In genomic region chrX:109489174-109489573, GRCh38 we compare ENCODE assay signal across 26 cellular contexts. TPM values are rescaled to one million over a fixed set of nuclear protein-coding genes. Genes with fewer than 3 reads are reported as not detected.
DNase-seq lines count a peak whose midpoint lies in the region; ATAC-seq, FAIRE-seq and TF ChIP-seq lines count a peak whose summit lies in the region.
"Had no signal": no experiment of that assay in that cellular context is flagged by ENCODE, and none has a peak within 500 bp of the region (broad histone marks: within the 10 kb centered on the region; RNA-seq: fewer than 3 reads in every experiment).

No MANE protein-coding gene starts in this region.

- H2AFZ ChIP-seq in HepG2 (ENCODE audit: low read length): no peak overlapping the region
- H2AFZ ChIP-seq: GM23338 had no signal

- H3K4me1 ChIP-seq in HepG2 (ENCODE audit: insufficient read depth, low read length) (peaks cover 17% of the 10 kb centered on the region), right lobe of liver (no peaks in the 10 kb centered on the region)
- H3K4me1 ChIP-seq: A549, BE2C had no signal

- TF ChIP-seq EP300 in HepG2 (IDR thresholded peaks at IDR 0.05; ENCODE audit: low read depth in 2 of 2, low read length in 2 of 2) (no peak), HepG2 (CRISPR knock-in tag; IDR thresholded peaks at IDR 0.05; ENCODE audit: borderline replicate concordance) (no peak)

- no peaks in the 10 kb centered on the region for H3K9me3 Mint-ChIP-seq in nephron progenitor cell
- H3K9me3 Mint-ChIP-seq: CD4-positive, alpha-beta T cell; CD8-positive, alpha-beta memory T cell; GM23338 had no signal

- no peak for TF ChIP-seq RAD21 in HepG2 (CRISPR knock-in tag; IDR thresholded peaks at IDR 0.05)

- no peak overlapping the region for H3K4me3 Mint-ChIP-seq in nephron progenitor cell
- H3K4me3 Mint-ChIP-seq: CD14-positive monocyte; CD4-positive, alpha-beta T cell; CD8-positive, alpha-beta memory T cell; GM23338; H9 had no signal

- intact Hi-C loops in HepG2 (cut with micrococcal nuclease; ENCODE audit: unreplicated experiment): loop anchor here (5.0 kb wide), 1 partner anchor 403 kb away; no protein-coding TSS in a partner anchor
- intact Hi-C loops in right lobe of liver (cut with DNase I): no loop called here

- H3K36me3 ChIP-seq in HepG2 (replicated peaks in 1 of 2; ENCODE audit: control insufficient read depth in 1 of 2, insufficient read depth in 2 of 2, low read length in 2 of 2) (no peaks in the 10 kb centered on the region), right lobe of liver (no peaks in the 10 kb centered on the region), SK-N-MC (ENCODE audit: insufficient read depth, low read length) (no peaks in the 10 kb centered on the region)
- H3K36me3 ChIP-seq: BE2C; BLaER1 treated with 17β-estradiol and CSF1 and Interleukin-3, amounts not matched to agents 10 nM and 100 nM had no signal

- H3K27ac ChIP-seq in HepG2 (ENCODE audit: extremely low read length, insufficient read depth, low read length) (peak overlapping the region; percentile 40), right lobe of liver (no peak overlapping the region), SK-N-MC (peak overlapping the region; percentile 81; the same call in 1 of the 2 replicates)
- H3K27ac ChIP-seq: A549 had no signal

- 0% methylated on average over 2 of the region's 2 CpGs for WGBS in HepG2 (ENCODE audit: low lambda C conversion rate)
- WGBS in right lobe of liver (ENCODE audit: insufficient coverage, low coverage, low lambda C conversion rate, missing lambda C conversion rate): 53% methylated on average over 2 of the region's 2 CpGs

- in situ Hi-C loops in HepG2 (cut with HindIII; ENCODE audit: extremely low pct_ligation_motif_present, low pct_unique_long_range_greater_than_20kb): loop anchor here (5.0 kb wide), 1 partner anchor 403 kb away; no protein-coding TSS in a partner anchor

- CTCF ChIA-PET in HepG2 (lab: Yijun Ruan, JAX; ENCODE audit: low intra/inter-chr PET ratio, low total read pairs): no interaction called here

- FAIRE-seq in HepG2 (lab: Jason Lieb, UNC): peak; percentile 26
- FAIRE-seq: D721Med, GM12878 had no signal

- no peaks in the 10 kb centered on the region for H3K36me3 Mint-ChIP-seq in nephron progenitor cell (ENCODE audit: low read depth)
- H3K36me3 Mint-ChIP-seq: CD14-positive monocyte; CD8-positive, alpha-beta memory T cell had no signal

- H4K20me1 ChIP-seq in HepG2 (ENCODE audit: insufficient read depth, low read length): no peaks in the 10 kb centered on the region
- H4K20me1 ChIP-seq: BLaER1 treated with 17β-estradiol and CSF1 and Interleukin-3, amounts not matched to agents 10 nM and 100 nM had no signal

- H3K4me1 Mint-ChIP-seq in nephron progenitor cell: peaks cover 6% of the 10 kb centered on the region

- no peak overlapping the region for H3K9ac ChIP-seq in HepG2 (ENCODE audit: insufficient read depth, low read depth, low read length)
- H3K9ac ChIP-seq in SK-N-MC (ENCODE audit: insufficient read length): no peak overlapping the region

- H3K27me3 ChIP-seq in HepG2 (ENCODE audit: control insufficient read depth in 1 of 2, insufficient read depth in 2 of 2, low read length in 2 of 2) (no peaks in the 10 kb centered on the region), right lobe of liver (peaks cover 0 to under 1% of the 10 kb centered on the region in 2 donors)
- H3K27me3 ChIP-seq: BE2C had no signal

- TF ChIP-seq CTCF in HepG2 (CRISPR knock-in tag; IDR thresholded peaks at IDR 0.05) (no peak), right lobe of liver (IDR thresholded peaks at IDR 0.05) (no peak), nephron progenitor cell (IDR thresholded peaks at IDR 0.05) (no peak)

- POLR2A ChIA-PET in HepG2 (lab: Yijun Ruan, JAX): no interaction called here

- H3K27ac Mint-ChIP-seq in nephron progenitor cell: peak overlapping the region; percentile 23
- H3K27ac Mint-ChIP-seq: CD4-positive, alpha-beta T cell; CD8-positive, alpha-beta memory T cell; GM23338; H9 had no signal

- no peak for TF ChIP-seq POLR2A in HepG2 (IDR thresholded peaks at IDR 0.05; ENCODE audit: insufficient read depth in 1 of 2, low read depth in 2 of 2, low read length in 2 of 2)
- TF ChIP-seq POLR2A in right lobe of liver (IDR thresholded peaks at IDR 0.05): no peak

- peaks cover 2% of the 10 kb centered on the region for H3K27me3 Mint-ChIP-seq in nephron progenitor cell (ENCODE audit: low read depth, poor library complexity)

- H3K4me3 ChIP-seq in HepG2 (replicated peaks in 1 of 3; ENCODE audit: insufficient read depth in 1 of 3, low read depth in 2 of 3, low read length in 3 of 3) (no peak overlapping the region; a peak in 1 of 6 replicates), right lobe of liver (no peak overlapping the region), SK-N-MC (peak overlapping the region; percentile 33; the same call in 1 of the 2 replicates)
- H3K4me3 ChIP-seq: A549; BLaER1 treated with 17β-estradiol and CSF1 and Interleukin-3, amounts not matched to agents 10 nM and 100 nM; GM12878; GM23338 had no signal

- peak; percentile 71 for ATAC-seq in HepG2
- no peak for ATAC-seq in right lobe of liver
- no peak for ATAC-seq in HG03457 (IDR thresholded peaks at IDR 0.05; ENCODE audit: unreplicated experiment)
- no peak for ATAC-seq in GM18909 (IDR thresholded peaks at IDR 0.05; ENCODE audit: poor library complexity, unreplicated experiment)
- ATAC-seq: A549, GM12878, GM23338, HCT116 had no signal

- H3K4me2 ChIP-seq in HepG2 (ENCODE audit: low read depth, low read length): peak overlapping the region; percentile 58
- H3K4me2 ChIP-seq: A549, GM23338 had no signal

- BruUV-seq in HepG2 (replicated peaks; lab: Mats Ljungman, UMichigan): no TSS peak

- H3K79me2 ChIP-seq in HepG2 (ENCODE audit: insufficient read depth, low read length): no peaks in the 10 kb centered on the region

- H3K9me3 ChIP-seq in HepG2 (ENCODE audit: low read length): no peaks in the 10 kb centered on the region
- H3K9me3 ChIP-seq in right lobe of liver: no peaks in the 10 kb centered on the region
- H3K9me3 ChIP-seq in SK-N-MC (ENCODE audit: low read depth, low read length): no peaks in the 10 kb centered on the region
- H3K9me3 ChIP-seq: A549, BE2C had no signal

- no peak for DNase-seq in HepG2 (ENCODE audit: low spot score)
- DNase-seq in right lobe of liver: no peak
- no peak for DNase-seq in SK-N-MC (ENCODE audit: low read depth, low spot score)
- DNase-seq in nephron progenitor cell: no peak
- DNase-seq in effector CD4-positive, alpha-beta T cell: no peak
- DNase-seq: 8988T; ACHN; AML-193; BE2C; CD4-positive, alpha-beta T cell; CD8-positive, alpha-beta memory T cell; DMS 273 treated with DMSO at 0.1 percent for 48 hours; DMS79; EL; GDM1; H9 had no signal

RNA-seq across cellular contexts. Expression of gene GUCY2F, which starts 7.3 kb away (rescaled TPM):
- total RNA-seq in HepG2 (2016; rRNA removed; fragmentation: Illumina TruSeq; extraction: Trizol) (not detected in 2 replicates), right lobe of liver (not detected)
- total RNA-seq in HepG2 (2016; cell fraction: cytosol; rRNA removed; fragmentation: Illumina TruSeq; extraction: Trizol; ENCODE audit: low read depth): 0.09 TPM in 1 of 2 replicates, not detected in the other
- total RNA-seq in HepG2 (2016; cell fraction: insoluble cytoplasmic fraction; rRNA removed; fragmentation: Illumina TruSeq; extraction: Trizol): not detected in 2 replicates
- total RNA-seq in HepG2 (2016; cell fraction: membrane; rRNA removed; fragmentation: Illumina TruSeq; extraction: Trizol): not detected in 2 replicates
- not detected in 2 replicates for total RNA-seq in HepG2 (2016; cell fraction: nucleus; rRNA removed; fragmentation: Illumina TruSeq; extraction: Trizol)
- polyA plus RNA-seq in HepG2 (2011; rRNA removed): 0.03 and 0.04 TPM in 2 replicates
- polyA plus RNA-seq in HepG2 (2011; cell fraction: cytosol; rRNA removed): 0.03 TPM in 1 of 2 replicates, not detected in the other
- polyA plus RNA-seq in HepG2 (2011; cell fraction: nucleus; rRNA removed): 0.10 and 0.12 TPM in 2 replicates
- polyA plus RNA-seq in HepG2 (2012): not detected in 2 replicates
- not detected in 2 replicates for polyA plus RNA-seq in HepG2 (2016; cell fraction: cytosol; fragmentation: Illumina TruSeq; extraction: Trizol; ENCODE audit: low read depth)
- not detected in 2 replicates for polyA plus RNA-seq in HepG2 (2016; cell fraction: insoluble cytoplasmic fraction; fragmentation: Illumina TruSeq; extraction: Trizol; ENCODE audit: low read depth)
- not detected in 2 replicates for polyA plus RNA-seq in HepG2 (2016; cell fraction: membrane; fragmentation: Illumina TruSeq; extraction: Trizol; ENCODE audit: low read depth)
- polyA plus RNA-seq in HepG2 (2016; cell fraction: nucleus; fragmentation: Illumina TruSeq; extraction: Trizol; ENCODE audit: insufficient read depth, low read depth): not detected in 2 replicates
- polyA minus RNA-seq in HepG2 (2011; rRNA and poly(A)+ RNA removed; ENCODE audit: low replicate concordance): not detected in 2 replicates
- polyA minus RNA-seq in HepG2 (2011; cell fraction: cytosol; rRNA and poly(A)+ RNA removed): not detected in 2 replicates
- polyA minus RNA-seq in HepG2 (2011; cell fraction: nucleus; rRNA and poly(A)+ RNA removed): 0.26 and 0.37 TPM in 2 replicates
- total RNA-seq: CD4-positive, alpha-beta T cell; CD8-positive, alpha-beta memory T cell; GM12878; H4 had no signal
- polyA plus RNA-seq: A549; CD14-positive monocyte; CD8-positive, alpha-beta memory T cell; GM12878 had no signal

RNA-seq across cellular contexts. Expression of gene NXT2, which starts 47.5 kb away (rescaled TPM):
- total RNA-seq in HepG2 (2016; rRNA removed; fragmentation: Illumina TruSeq; extraction: Trizol) (14.9 and 26.2 TPM in 2 replicates), right lobe of liver (1 to 10 TPM; 4.1 to 6.5 (median 4.4) TPM)
- total RNA-seq in HepG2 (2016; cell fraction: cytosol; rRNA removed; fragmentation: Illumina TruSeq; extraction: Trizol; ENCODE audit: low read depth): 6.5 and 8.9 TPM in 2 replicates
- total RNA-seq in HepG2 (2016; cell fraction: insoluble cytoplasmic fraction; rRNA removed; fragmentation: Illumina TruSeq; extraction: Trizol): 15.3 and 27.5 TPM in 2 replicates
- total RNA-seq in HepG2 (2016; cell fraction: membrane; rRNA removed; fragmentation: Illumina TruSeq; extraction: Trizol): 25.6 and 31.5 TPM in 2 replicates
- 5.8 and 6.5 TPM in 2 replicates for total RNA-seq in HepG2 (2016; cell fraction: nucleus; rRNA removed; fragmentation: Illumina TruSeq; extraction: Trizol)
- polyA plus RNA-seq in HepG2 (2011; rRNA removed): 6.8 and 9.5 TPM in 2 replicates
- 3.2 and 5.3 TPM in 2 replicates for polyA plus RNA-seq in HepG2 (2011; cell fraction: cytosol; rRNA removed)
- polyA plus RNA-seq in HepG2 (2011; cell fraction: nucleus; rRNA removed): 0.92 and 2.0 TPM in 2 replicates
- polyA plus RNA-seq in HepG2 (2012): 9.9 and 11.9 TPM in 2 replicates
- polyA plus RNA-seq in HepG2 (2016; cell fraction: cytosol; fragmentation: Illumina TruSeq; extraction: Trizol; ENCODE audit: low read depth): 8.3 and 8.4 TPM in 2 replicates
- polyA plus RNA-seq in HepG2 (2016; cell fraction: insoluble cytoplasmic fraction; fragmentation: Illumina TruSeq; extraction: Trizol; ENCODE audit: low read depth): 26.9 and 29.4 TPM in 2 replicates
- polyA plus RNA-seq in HepG2 (2016; cell fraction: membrane; fragmentation: Illumina TruSeq; extraction: Trizol; ENCODE audit: low read depth): 23.3 and 23.6 TPM in 2 replicates
- 7.7 and 10.3 TPM in 2 replicates for polyA plus RNA-seq in HepG2 (2016; cell fraction: nucleus; fragmentation: Illumina TruSeq; extraction: Trizol; ENCODE audit: insufficient read depth, low read depth)
- 6.1 and 9.0 TPM in 2 replicates for polyA minus RNA-seq in HepG2 (2011; rRNA and poly(A)+ RNA removed; ENCODE audit: low replicate concordance)
- 6.0 and 6.9 TPM in 2 replicates for polyA minus RNA-seq in HepG2 (2011; cell fraction: cytosol; rRNA and poly(A)+ RNA removed)
- 2.4 and 4.0 TPM in 2 replicates for polyA minus RNA-seq in HepG2 (2011; cell fraction: nucleus; rRNA and poly(A)+ RNA removed)

Comparison
In these comparisons a context has a peak if more than half of its experiments do, and no peak if none do; other contexts are left out.
1. H3K27ac ChIP-seq: peak in HepG2 (single experiment) and SK-N-MC (single experiment); none in right lobe of liver (0 of 3).